ENCODE assay signal across 13 cellular contexts in genomic region chr4:10743357-10743756, GRCh38. TPM values are rescaled to one million over a fixed set of nuclear protein-coding genes. Genes with fewer than 3 reads are reported as not detected.
DNase-seq lines count a peak whose midpoint lies in the region; ATAC-seq and TF ChIP-seq lines count a peak whose summit lies in the region.
"Had no signal": no experiment of that assay in that cellular context is flagged by ENCODE, and none has a peak within 500 bp of the region (broad histone marks: within the 10 kb centered on the region; RNA-seq: fewer than 3 reads in every experiment).

No MANE protein-coding gene starts in this region.

- H3K9me3 ChIP-seq in lower lobe of right lung, result no peaks in the 10 kb centered on the region
- H3K9me3 ChIP-seq in CD4-positive, alpha-beta T cell (ENCODE audit: control insufficient read depth, low read length), result no peaks in the 10 kb centered on the region

- H3K36me3 Mint-ChIP-seq in mesothelial cell of epicardium, result no peaks in the 10 kb centered on the region
- no peaks in the 10 kb centered on the region for H3K36me3 Mint-ChIP-seq in CD4-positive, alpha-beta T cell (ENCODE audit: low read depth)

- H3K4me3 ChIP-seq in lower lobe of right lung, result no peak overlapping the region

- H3K27me3 ChIP-seq in lower lobe of right lung (ENCODE audit: low read depth), result no peaks in the 10 kb centered on the region
- no peaks in the 10 kb centered on the region for H3K27me3 ChIP-seq in CD4-positive, alpha-beta T cell (ENCODE audit: control insufficient read depth, insufficient read depth, low read length)

- DNase-seq in mesothelial cell of epicardium (ENCODE audit: low spot score in 2 of 2, unreplicated experiment in 2 of 2), result no peak
- DNase-seq in lower lobe of right lung, result no peak
- no peak for DNase-seq in DMS114 treated with DMSO at 0.1 percent for 48 hours (lab: John Stamatoyannopoulos, UW; ENCODE audit: unreplicated experiment)
- no peak for DNase-seq in CD4-positive, alpha-beta T cell
- DNase-seq: activated effector memory CD4-positive, alpha-beta T cell treated with Interleukin-2 at 50 U/mL for 16 hours; erythroblast; midbrain; NCI-H524 had no signal

- H3K9me3 Mint-ChIP-seq in mesothelial cell of epicardium, result peaks cover 5% of the 10 kb centered on the region
- no peaks in the 10 kb centered on the region for H3K9me3 Mint-ChIP-seq in CD4-positive, alpha-beta T cell

- H3K36me3 ChIP-seq in lower lobe of right lung, result no peaks in the 10 kb centered on the region

- ATAC-seq in GM18502 (IDR thresholded peaks at IDR 0.05; ENCODE audit: poor library complexity, unreplicated experiment), result peak; percentile 72
- ATAC-seq in GM19467 (IDR thresholded peaks at IDR 0.05; ENCODE audit: unreplicated experiment), result peak; percentile 50
- ATAC-seq in HG02870 (IDR thresholded peaks at IDR 0.05; ENCODE audit: unreplicated experiment), result peak; percentile 60
- peak; percentile 68 for ATAC-seq in HG03460 (IDR thresholded peaks at IDR 0.05; ENCODE audit: unreplicated experiment)
- no peak for ATAC-seq in lower lobe of right lung
- ATAC-seq in CD4-positive, alpha-beta T cell (ENCODE audit: poor library complexity), result no peak
- ATAC-seq: WTC11 had no signal

- H3K27me3 Mint-ChIP-seq in mesothelial cell of epicardium (ENCODE audit: low read depth), result no peaks in the 10 kb centered on the region
- H3K27me3 Mint-ChIP-seq in CD4-positive, alpha-beta T cell, result no peaks in the 10 kb centered on the region

- no peak overlapping the region for H3K27ac ChIP-seq in lower lobe of right lung
- H3K27ac ChIP-seq in CD4-positive, alpha-beta T cell (ENCODE audit: low read depth, low read length), result no peak overlapping the region

- H3K4me1 ChIP-seq in lower lobe of right lung, result no peaks in the 10 kb centered on the region

- intact Hi-C loops in lower lobe of right lung (cut with DNase I), result no loop called here
- intact Hi-C loops in CD4-positive, alpha-beta T cell (cut with DNase I, micrococcal nuclease), result no loop called here

- CTCF ChIA-PET in CD4-positive, alpha-beta T cell (lab: Charles Lee), result no interaction called here

- H3K4me3 Mint-ChIP-seq in mesothelial cell of epicardium, result no peak overlapping the region
- H3K4me3 Mint-ChIP-seq in CD4-positive, alpha-beta T cell, result no peak overlapping the region
- H3K4me3 Mint-ChIP-seq: WTC11 had no signal

- POLR2A ChIA-PET in CD4-positive, alpha-beta T cell (lab: Charles Lee), result no interaction called here

- no peak overlapping the region for H3K27ac Mint-ChIP-seq in mesothelial cell of epicardium
- H3K27ac Mint-ChIP-seq in CD4-positive, alpha-beta T cell, result no peak overlapping the region
- H3K27ac Mint-ChIP-seq: WTC11 had no signal

- no peaks in the 10 kb centered on the region for H3K4me1 Mint-ChIP-seq in mesothelial cell of epicardium
- H3K4me1 Mint-ChIP-seq in CD4-positive, alpha-beta T cell (ENCODE audit: low read depth), result no peaks in the 10 kb centered on the region

- TF ChIP-seq CTCF in mesothelial cell of epicardium (IDR thresholded peaks at IDR 0.05; ENCODE audit: unreplicated experiment) (no peak), lower lobe of right lung (IDR thresholded peaks at IDR 0.05) (no peak)
- TF ChIP-seq CTCF in CD4-positive, alpha-beta T cell (IDR thresholded peaks at IDR 0.05), result no peak

RNA-seq across cellular contexts. Expression of gene CLNK, which starts 58.8 kb away (rescaled TPM):
- total RNA-seq in mesothelial cell of epicardium (not detected in 3 replicates), lower lobe of right lung (0.09 TPM)
- under 1 TPM; 0.05 to 0.17 TPM for total RNA-seq in CD4-positive, alpha-beta T cell
- total RNA-seq: WTC11 had no signal

Comparison
In these comparisons a context has a peak if more than half of its experiments do, and no peak if none do; other contexts are left out.
1. ATAC-seq: peak in GM18502 (single experiment), GM19467 (single experiment), HG02870 (single experiment) and HG03460 (single experiment); none in lower lobe of right lung (0 of 2) and CD4-positive, alpha-beta T cell (single experiment).